ENCODE assay signal across 9 cellular contexts in genomic region chr1:111515291-111516007, GRCh38. TPM values are rescaled to one million over a fixed set of nuclear protein-coding genes. Genes with fewer than 3 reads are reported as not detected.
DNase-seq lines count a peak whose midpoint lies in the region; ATAC-seq and TF ChIP-seq lines count a peak whose summit lies in the region.
"Had no signal": no experiment of that assay in that cellular context is flagged by ENCODE, and none has a peak within 500 bp of the region (broad histone marks: within the 10 kb centered on the region; RNA-seq: fewer than 3 reads in every experiment).

No MANE protein-coding gene starts in this region.

- intact Hi-C loops in activated CD4-positive, alpha-beta T cell treated with anti-CD3 and anti-CD28 coated beads for 36 hours (cut with DNase I, micrococcal nuclease): loop anchor here (2.0 kb wide), 1 partner anchor 77 kb away; no protein-coding TSS in a partner anchor

- H3K27ac ChIP-seq in RWPE1: no peak overlapping the region
- H3K27ac ChIP-seq in duodenal mucosa (ENCODE audit: low read depth, low read length): peak overlapping the region; percentile 65
- peak overlapping the region; percentile 44 for H3K27ac ChIP-seq in muscle layer of colon (ENCODE audit: low read depth, low read length)

- H3K27me3 ChIP-seq in duodenal mucosa (ENCODE audit: control insufficient read depth in 1 of 2, insufficient read depth in 2 of 2, low read length in 2 of 2) (no peaks in the 10 kb centered on the region), muscle layer of colon (ENCODE audit: control insufficient read depth in 1 of 2, insufficient read depth in 2 of 2, low read length in 2 of 2) (no peaks in the 10 kb centered on the region)

- no peak overlapping the region for H3K4me3 Mint-ChIP-seq in activated CD4-positive, alpha-beta T cell treated with anti-CD3 and anti-CD28 coated beads for 36 hours

- POLR2A ChIA-PET in activated CD4-positive, alpha-beta T cell treated with anti-CD3 and anti-CD28 coated beads for 36 hours (lab: Charles Lee): no interaction called here
- POLR2A ChIA-PET in RWPE1 (lab: Yijun Ruan, JAX; ENCODE audit: low non-redundant PET): no interaction called here

- H3K36me3 ChIP-seq in duodenal mucosa (ENCODE audit: control insufficient read depth in 1 of 2, insufficient read depth in 2 of 2, low read length in 2 of 2) (no peaks in the 10 kb centered on the region), muscle layer of colon (ENCODE audit: insufficient read depth, low read length) (no peaks in the 10 kb centered on the region)

- H3K4me1 ChIP-seq in duodenal mucosa (ENCODE audit: control insufficient read depth in 1 of 2, insufficient read depth in 2 of 2, low read length in 2 of 2): peaks cover 19 to 20% of the 10 kb centered on the region in 2 donors
- H3K4me1 ChIP-seq in muscle layer of colon (ENCODE audit: insufficient read depth, low read length): peaks cover 26% of the 10 kb centered on the region

- no peaks in the 10 kb centered on the region for H3K27me3 Mint-ChIP-seq in activated CD4-positive, alpha-beta T cell treated with anti-CD3 and anti-CD28 coated beads for 36 hours

- peak; percentile 63 for DNase-seq in activated CD4-positive, alpha-beta T cell treated with anti-CD3 and anti-CD28 coated beads for 36 hours
- DNase-seq in activated CD4-positive, alpha-beta T cell treated with anti-CD3 and anti-CD28 coated beads, Interleukin-2, amount 50 U/mL, for 4 hours: no peak
- peak; percentile 15 for DNase-seq in RWPE1 (ENCODE audit: low spot score)
- DNase-seq in NCI-H2171 (lab: John Stamatoyannopoulos, UW): no peak
- DNase-seq in effector CD4-positive, alpha-beta T cell: no peak
- DNase-seq in RKO (ENCODE audit: low spot score): no peak
- DNase-seq: DND-41 had no signal

- peaks cover 45% of the 10 kb centered on the region for H3K4me1 Mint-ChIP-seq in activated CD4-positive, alpha-beta T cell treated with anti-CD3 and anti-CD28 coated beads for 36 hours

- peak overlapping the region; percentile 53 to 61 for H3K4me3 ChIP-seq in duodenal mucosa (ENCODE audit: low read depth in 1 of 2, low read length in 2 of 2)
- H3K4me3 ChIP-seq in muscle layer of colon (ENCODE audit: low read depth in 1 of 2, low read length in 2 of 2): peak overlapping the region; percentile 41 to 52

- CTCF ChIA-PET in activated CD4-positive, alpha-beta T cell treated with anti-CD3 and anti-CD28 coated beads for 36 hours (lab: Charles Lee): interaction anchor here (4.8 kb wide), 1 partner anchor 8 kb away, joined by 57 read pairs; no protein-coding TSS in a partner anchor
- CTCF ChIA-PET in RWPE1 (lab: Yijun Ruan, JAX): interaction anchor here (0.6 kb wide), 2 partner anchors 47 to 156 kb away, joined by 3 read pairs; no protein-coding TSS in a partner anchor

- peak overlapping the region in 1 of 2 donors; percentile 38 for H3K9ac ChIP-seq in duodenal mucosa (ENCODE audit: low read depth in 1 of 2, low read length in 2 of 2)
- no peak overlapping the region for H3K9ac ChIP-seq in muscle layer of colon (ENCODE audit: low read length)

- H3K9me3 Mint-ChIP-seq in activated CD4-positive, alpha-beta T cell treated with anti-CD3 and anti-CD28 coated beads for 36 hours (ENCODE audit: low read depth): no peaks in the 10 kb centered on the region

- no peak overlapping the region for H3K27ac Mint-ChIP-seq in activated CD4-positive, alpha-beta T cell treated with anti-CD3 and anti-CD28 coated beads for 36 hours

- H3K9me3 ChIP-seq in duodenal mucosa (ENCODE audit: control insufficient read depth in 1 of 2, low read length in 2 of 2) (no peaks in the 10 kb centered on the region), muscle layer of colon (ENCODE audit: low read length) (no peaks in the 10 kb centered on the region)

- ATAC-seq in activated CD4-positive, alpha-beta T cell treated with anti-CD3 and anti-CD28 coated beads for 36 hours: peak; percentile 25

- no peak for TF ChIP-seq CTCF in RWPE1 (conservative IDR thresholded peaks at IDR 0.05; ENCODE audit: low read depth)

- H3K36me3 Mint-ChIP-seq in activated CD4-positive, alpha-beta T cell treated with anti-CD3 and anti-CD28 coated beads for 36 hours (ENCODE audit: low read depth): no peaks in the 10 kb centered on the region

RNA-seq across cellular contexts. Expression of gene ADORA3, which starts 12.0 kb away (rescaled TPM):
- total RNA-seq in activated CD4-positive, alpha-beta T cell treated with anti-CD3 and anti-CD28 coated beads for 36 hours: under 1 TPM in 1 of 2 experiments, not detected in 1; 0.16 TPM

RNA-seq across cellular contexts. Expression of gene TMIGD3, which starts 12.0 kb away (rescaled TPM):
- total RNA-seq in activated CD4-positive, alpha-beta T cell treated with anti-CD3 and anti-CD28 coated beads for 36 hours: not detected

RNA-seq across cellular contexts. Expression of gene C1orf162, which starts 41.7 kb away (rescaled TPM):
- 1 to 10 TPM; 4.7 to 7.6 TPM for total RNA-seq in activated CD4-positive, alpha-beta T cell treated with anti-CD3 and anti-CD28 coated beads for 36 hours

Comparison
In these comparisons a context has a peak if more than half of its experiments do, and no peak if none do; other contexts are left out.
1. DNase-seq: peak in activated CD4-positive, alpha-beta T cell treated with anti-CD3 and anti-CD28 coated beads for 36 hours (single experiment) and RWPE1 (single experiment); none in activated CD4-positive, alpha-beta T cell treated with anti-CD3 and anti-CD28 coated beads, Interleukin-2, amount 50 U/mL, for 4 hours (0 of 2), NCI-H2171 (single experiment), effector CD4-positive, alpha-beta T cell (single experiment) and RKO (single experiment).